17 cellular contexts compared by ENCODE assay signal in the genomic region with DNA sequence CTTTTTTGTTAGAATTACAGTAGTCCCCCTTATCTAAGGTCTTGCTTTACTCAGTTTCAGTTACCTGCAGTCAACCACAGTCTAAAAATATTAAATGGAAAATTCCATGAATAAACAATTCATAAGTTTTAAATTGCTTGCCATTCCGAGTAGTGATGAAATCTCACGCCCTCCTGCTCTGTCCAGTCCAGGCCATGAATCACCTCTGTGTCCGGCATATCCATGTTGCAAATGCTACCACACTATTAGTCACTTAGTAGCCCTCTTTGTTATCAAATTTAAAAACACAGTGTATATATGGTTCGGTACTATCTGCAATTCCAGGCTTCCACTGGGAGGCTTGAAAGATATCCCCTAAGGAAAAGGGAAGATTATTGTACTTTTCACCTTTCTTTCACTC.
A peak's percentile ranks its signal among the peaks of the same experiment; 100 is the strongest.
DNase-seq lines count a peak whose midpoint lies in the region; ATAC-seq, FAIRE-seq and TF ChIP-seq lines count a peak whose summit lies in the region.
"Had no signal": no experiment of that assay in that cellular context is flagged by ENCODE, and none has a peak within 500 bp of the region (broad histone marks: within the 10 kb centered on the region; RNA-seq: fewer than 3 reads in every experiment).

No MANE protein-coding gene starts in this region.

- no peak for ATAC-seq in HG03457 (IDR thresholded peaks at IDR 0.05; ENCODE audit: unreplicated experiment)
- ATAC-seq: K562, right cardiac atrium had no signal

- H2AFZ ChIP-seq in astrocyte (ENCODE audit: low read depth, low read length): no peak overlapping the region

- no peaks in the 10 kb centered on the region for H4K20me1 ChIP-seq in astrocyte (ENCODE audit: insufficient read depth, low read length)
- H4K20me1 ChIP-seq: BLaER1 treated with 17β-estradiol and CSF1 and Interleukin-3, amounts not matched to agents 10 nM and 100 nM had no signal

- peaks cover 15% of the 10 kb centered on the region for H3K4me1 Mint-ChIP-seq in astrocyte (ENCODE audit: low read depth, unreplicated experiment)

- no peaks in the 10 kb centered on the region for H3K9me3 Mint-ChIP-seq in astrocyte (ENCODE audit: unreplicated experiment)

- TF ChIP-seq CTCF in AG09319 (IDR thresholded peaks at IDR 0.05; ENCODE audit: low read depth, low read length) (no peak), astrocyte (IDR thresholded peaks at IDR 0.05; ENCODE audit: insufficient read depth, low read depth, low read length) (no peak), kidney epithelial cell (IDR thresholded peaks at IDR 0.05; ENCODE audit: insufficient read depth, low read length, poor library complexity, severe bottlenecking) (no peak), uterus (IDR thresholded peaks at IDR 0.05) (no peak), ascending aorta (IDR thresholded peaks at IDR 0.05) (no peak)

- H3K27me3 ChIP-seq in astrocyte (ENCODE audit: insufficient read depth, low read length): no peaks in the 10 kb centered on the region
- H3K27me3 ChIP-seq in kidney epithelial cell (ENCODE audit: control insufficient read depth, insufficient read depth, low read length): no peaks in the 10 kb centered on the region
- no peaks in the 10 kb centered on the region for H3K27me3 ChIP-seq in uterus
- H3K27me3 ChIP-seq in ascending aorta: no peaks in the 10 kb centered on the region
- H3K27me3 ChIP-seq: BLaER1 treated with 17β-estradiol and CSF1 and Interleukin-3, amounts not matched to agents 10 nM and 100 nM; cardiac muscle cell had no signal

- no peak overlapping the region for H3K4me2 ChIP-seq in astrocyte (ENCODE audit: low read length)
- H3K4me2 ChIP-seq: BLaER1 treated with 17β-estradiol and CSF1 and Interleukin-3, amounts not matched to agents 10 nM and 100 nM had no signal

- H3K27ac Mint-ChIP-seq in astrocyte (ENCODE audit: unreplicated experiment): peak overlapping the region; percentile 63

- DNase-seq in AG09319 (ENCODE audit: extremely low read depth, low read depth): peak; percentile 30
- DNase-seq in HTR-8/SVneo (ENCODE audit: insufficient read length, low spot score): peak; percentile 29
- DNase-seq in astrocyte (ENCODE audit: low read depth): peak; percentile 85
- peak; percentile 14 for DNase-seq in kidney epithelial cell (ENCODE audit: low read depth)
- DNase-seq in epidermal melanocyte (ENCODE audit: insufficient read length, low spot score): no peak
- no peak for DNase-seq in uterus
- no peak for DNase-seq in ascending aorta (ENCODE audit: low spot score in 2 of 2)
- DNase-seq: activated CD4-positive, alpha-beta T cell treated with anti-CD3 and anti-CD28 coated beads for 48 hours; NCI-H1694; right cardiac atrium; stimulated activated naive CD4-positive, alpha-beta T cell treated with Interleukin-2 at 50 U/mL for 16 hours had no signal

- H3K4me3 Mint-ChIP-seq in astrocyte (ENCODE audit: unreplicated experiment): no peak overlapping the region

- intact Hi-C loops in uterus (cut with DNase I; ENCODE audit: low total_unique reads) (no loop called here), ascending aorta (cut with DNase I) (no loop called here)

- no peaks in the 10 kb centered on the region for H3K9me3 ChIP-seq in astrocyte (ENCODE audit: insufficient read depth, low read depth, low read length)
- H3K9me3 ChIP-seq in uterus: no peaks in the 10 kb centered on the region
- no peaks in the 10 kb centered on the region for H3K9me3 ChIP-seq in ascending aorta
- H3K9me3 ChIP-seq: BLaER1 treated with 17β-estradiol and CSF1 and Interleukin-3, amounts not matched to agents 10 nM and 100 nM had no signal

- no peaks in the 10 kb centered on the region for H3K36me3 Mint-ChIP-seq in astrocyte (ENCODE audit: low read depth, unreplicated experiment)

- H3K27ac ChIP-seq in astrocyte (ENCODE audit: low read depth, low read length) (no peak overlapping the region), uterus (no peak overlapping the region), ascending aorta (no peak overlapping the region)
- H3K27ac ChIP-seq: BLaER1 treated with 17β-estradiol and CSF1 and Interleukin-3, amounts not matched to agents 10 nM and 100 nM; cardiac muscle cell; epithelial cell of prostate had no signal

- H3K4me3 ChIP-seq in astrocyte (ENCODE audit: insufficient read depth, low read depth, low read length): no peak overlapping the region
- H3K4me3 ChIP-seq in kidney epithelial cell (ENCODE audit: low read depth, low read length): no peak overlapping the region
- no peak overlapping the region for H3K4me3 ChIP-seq in uterus
- no peak overlapping the region for H3K4me3 ChIP-seq in ascending aorta
- H3K4me3 ChIP-seq: BLaER1 treated with 17β-estradiol and CSF1 and Interleukin-3, amounts not matched to agents 10 nM and 100 nM; cardiac muscle cell; K562 had no signal

- TF ChIP-seq POLR2A in uterus (IDR thresholded peaks at IDR 0.05): no peak

- no peaks in the 10 kb centered on the region for H3K4me1 ChIP-seq in astrocyte (ENCODE audit: insufficient read depth, low read length)
- no peaks in the 10 kb centered on the region for H3K4me1 ChIP-seq in uterus
- no peaks in the 10 kb centered on the region for H3K4me1 ChIP-seq in ascending aorta
- H3K4me1 ChIP-seq: BLaER1 treated with 17β-estradiol and CSF1 and Interleukin-3, amounts not matched to agents 10 nM and 100 nM had no signal

- no peaks in the 10 kb centered on the region for H3K27me3 Mint-ChIP-seq in astrocyte (ENCODE audit: low read depth, unreplicated experiment)

- FAIRE-seq in HTR-8/SVneo (lab: Jason Lieb, UNC) (no peak), astrocyte (lab: Jason Lieb, UNC) (no peak)
- FAIRE-seq: GM18507, K562 had no signal

- no peaks in the 10 kb centered on the region for H3K79me2 ChIP-seq in astrocyte (ENCODE audit: insufficient read depth, low read length)

- H3K36me3 ChIP-seq in astrocyte (ENCODE audit: insufficient read depth, low read length) (no peaks in the 10 kb centered on the region), kidney epithelial cell (ENCODE audit: control insufficient read depth, insufficient read depth, low read length) (no peaks in the 10 kb centered on the region), uterus (no peaks in the 10 kb centered on the region), ascending aorta (no peaks in the 10 kb centered on the region)
- H3K36me3 ChIP-seq: BLaER1 treated with 17β-estradiol and CSF1 and Interleukin-3, amounts not matched to agents 10 nM and 100 nM; cardiac muscle cell had no signal

- H3K9ac ChIP-seq in astrocyte (ENCODE audit: low read length): no peak overlapping the region
- H3K9ac ChIP-seq: BLaER1 treated with 17β-estradiol and CSF1 and Interleukin-3, amounts not matched to agents 10 nM and 100 nM had no signal

Comparison
In these comparisons a context has a peak if more than half of its experiments do, and no peak if none do; other contexts are left out.
1. DNase-seq: peak in AG09319 (single experiment), HTR-8/SVneo (single experiment), astrocyte (single experiment) and kidney epithelial cell (single experiment); none in epidermal melanocyte (single experiment), uterus (0 of 2) and ascending aorta (0 of 2).